In the genomic region with DNA sequence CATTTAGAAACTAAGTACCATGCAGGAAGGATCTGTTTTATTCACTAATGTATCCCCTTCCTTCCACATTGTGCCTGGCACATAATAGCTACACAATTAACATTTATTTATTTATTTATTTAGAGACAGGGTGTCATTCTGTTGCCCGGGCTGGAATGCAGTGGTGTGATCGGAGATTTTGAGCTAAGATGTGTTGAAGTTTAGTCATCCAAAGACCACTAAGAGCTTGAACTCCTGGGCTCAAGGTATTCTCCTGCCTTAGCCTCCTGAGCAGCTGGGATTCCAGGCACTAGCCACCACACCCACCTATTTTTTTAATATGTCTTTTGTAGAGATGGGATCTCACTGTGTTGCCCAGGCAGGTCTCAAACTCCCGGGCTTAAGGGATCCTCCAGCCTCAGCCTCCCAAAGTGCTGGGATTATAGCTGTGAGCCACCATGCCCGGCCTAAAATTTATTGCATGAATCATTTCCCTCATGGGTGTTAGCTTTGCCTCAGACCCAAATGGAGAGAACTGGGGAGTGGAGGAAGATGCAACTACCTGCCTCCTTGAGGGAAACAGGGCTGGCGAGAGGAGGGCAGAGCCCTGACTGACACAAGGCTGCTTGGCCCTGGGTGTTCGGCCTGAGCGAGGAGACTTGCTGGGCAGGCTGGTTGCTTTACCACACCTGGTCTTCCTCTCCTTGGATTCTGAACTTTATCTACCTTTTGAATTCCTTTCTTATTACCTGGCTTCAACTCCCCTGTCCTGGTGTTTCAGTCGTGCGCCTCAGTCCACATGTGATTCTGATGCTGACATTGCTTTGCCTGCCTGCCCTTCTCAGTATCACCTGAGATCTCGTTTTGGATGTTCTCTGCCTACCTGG, we compare ENCODE assay signal across 11 cellular contexts. TPM values are rescaled to one million over a fixed set of nuclear protein-coding genes. Genes with fewer than 3 reads are reported as not detected.
DNase-seq lines count a peak whose midpoint lies in the region; ATAC-seq and TF ChIP-seq lines count a peak whose summit lies in the region.
"Had no signal": no experiment of that assay in that cellular context is flagged by ENCODE, and none has a peak within 500 bp of the region (broad histone marks: within the 10 kb centered on the region; RNA-seq: fewer than 3 reads in every experiment).

No MANE protein-coding gene starts in this region.

- H3K27me3 ChIP-seq in right atrium auricular region (no peaks in the 10 kb centered on the region), lower lobe of right lung (ENCODE audit: low read depth) (no peaks in the 10 kb centered on the region), upper lobe of right lung (no peaks in the 10 kb centered on the region), right cardiac atrium (ENCODE audit: control insufficient read depth, insufficient read depth) (no peaks in the 10 kb centered on the region)

- intact Hi-C loops in Right ventricle myocardium inferior (cut with DNase I): no loop called here
- intact Hi-C loops in lower lobe of right lung (cut with DNase I): no loop called here
- intact Hi-C loops in upper lobe of right lung (cut with DNase I): no loop called here
- intact Hi-C loops in right cardiac atrium (cut with DNase I): loop anchor here in 1 of 4 donors (10.0 kb wide), 1 partner anchor 49 kb away; no protein-coding TSS in a partner anchor

- H3K36me3 Mint-ChIP-seq in activated naive CD8-positive, alpha-beta T cell treated with anti-CD3 and anti-CD28 coated beads, Interleukin-2, amount 10 ng/mL, durations not matched to agents 7 days and 5 days: peaks cover 25% of the 10 kb centered on the region

- peak overlapping the region; percentile 92 for H3K4me3 Mint-ChIP-seq in activated naive CD8-positive, alpha-beta T cell treated with anti-CD3 and anti-CD28 coated beads, Interleukin-2, amount 10 ng/mL, durations not matched to agents 7 days and 5 days

- H3K27me3 Mint-ChIP-seq in activated naive CD8-positive, alpha-beta T cell treated with anti-CD3 and anti-CD28 coated beads, Interleukin-2, amount 10 ng/mL, durations not matched to agents 7 days and 5 days: no peaks in the 10 kb centered on the region

- H3K36me3 ChIP-seq in right atrium auricular region: no peaks in the 10 kb centered on the region
- no peaks in the 10 kb centered on the region for H3K36me3 ChIP-seq in lower lobe of right lung
- peaks cover under 1% of the 10 kb centered on the region for H3K36me3 ChIP-seq in upper lobe of right lung

- peak overlapping the region; percentile 85 for H3K27ac Mint-ChIP-seq in activated naive CD8-positive, alpha-beta T cell treated with anti-CD3 and anti-CD28 coated beads, Interleukin-2, amount 10 ng/mL, durations not matched to agents 7 days and 5 days

- TF ChIP-seq CTCF in right atrium auricular region (IDR thresholded peaks at IDR 0.05): no peak
- no peak for TF ChIP-seq CTCF in lower lobe of right lung (IDR thresholded peaks at IDR 0.05)
- no peak for TF ChIP-seq CTCF in upper lobe of right lung (IDR thresholded peaks at IDR 0.05)

- H3K9me3 ChIP-seq in right atrium auricular region: no peaks in the 10 kb centered on the region
- no peaks in the 10 kb centered on the region for H3K9me3 ChIP-seq in lower lobe of right lung
- no peaks in the 10 kb centered on the region for H3K9me3 ChIP-seq in upper lobe of right lung
- H3K9me3 ChIP-seq in right cardiac atrium (ENCODE audit: control insufficient read depth, low read length): no peaks in the 10 kb centered on the region

- 71% methylated on average over 10 of the region's 10 CpGs for WGBS in right cardiac atrium

- ATAC-seq in Right ventricle myocardium inferior (no peak), lower lobe of right lung (no peak), upper lobe of right lung (no peak), right cardiac atrium (no peak)
- no peak for ATAC-seq in activated naive CD8-positive, alpha-beta T cell treated with anti-CD3 and anti-CD28 coated beads, Interleukin-2, amount 10 ng/mL, durations not matched to agents 7 days and 5 days (ENCODE audit: low read depth)

- peaks cover 0 to 54% of the 10 kb centered on the region in 2 donors for H3K4me1 ChIP-seq in right atrium auricular region
- H3K4me1 ChIP-seq in lower lobe of right lung: peaks cover 43% of the 10 kb centered on the region
- peaks cover 43% of the 10 kb centered on the region for H3K4me1 ChIP-seq in upper lobe of right lung
- H3K4me1 ChIP-seq in right cardiac atrium (ENCODE audit: control insufficient read depth, insufficient read depth, low read length): peaks cover 6% of the 10 kb centered on the region

- peak; percentile 54 for DNase-seq in right atrium auricular region (ENCODE audit: low spot score)
- DNase-seq in Right ventricle myocardium inferior (ENCODE audit: missing footprints): no peak
- DNase-seq in activated naive CD8-positive, alpha-beta T cell treated with anti-CD3 and anti-CD28 coated beads, Interleukin-2, amount 10 ng/mL, durations not matched to agents 7 days and 5 days: no peak
- no peak for DNase-seq in lower lobe of right lung
- peak; percentile 55 for DNase-seq in upper lobe of right lung
- DNase-seq in midbrain (lab: John Stamatoyannopoulos, UW): no peak
- no peak for DNase-seq in right cardiac atrium
- DNase-seq in cerebellar cortex (ENCODE audit: low spot score): no peak
- DNase-seq: AML-193, hippocampal formation, NCI-H187 had no signal

- no peaks in the 10 kb centered on the region for H3K9me3 Mint-ChIP-seq in activated naive CD8-positive, alpha-beta T cell treated with anti-CD3 and anti-CD28 coated beads, Interleukin-2, amount 10 ng/mL, durations not matched to agents 7 days and 5 days

- H3K27ac ChIP-seq in right atrium auricular region: no peak overlapping the region
- peak overlapping the region; percentile 99 for H3K27ac ChIP-seq in lower lobe of right lung
- peak overlapping the region; percentile 99 for H3K27ac ChIP-seq in upper lobe of right lung
- H3K27ac ChIP-seq in right cardiac atrium (ENCODE audit: low read length): no peak overlapping the region

- H3K4me1 Mint-ChIP-seq in activated naive CD8-positive, alpha-beta T cell treated with anti-CD3 and anti-CD28 coated beads, Interleukin-2, amount 10 ng/mL, durations not matched to agents 7 days and 5 days: peaks cover 48% of the 10 kb centered on the region

- POLR2A ChIA-PET in activated naive CD8-positive, alpha-beta T cell treated with anti-CD3 and anti-CD28 coated beads, Interleukin-2, amount 10 ng/mL, durations not matched to agents 7 days and 5 days (lab: Charles Lee): no interaction called here

- H3K4me3 ChIP-seq in right atrium auricular region (no peak overlapping the region), lower lobe of right lung (no peak overlapping the region), upper lobe of right lung (no peak overlapping the region), right cardiac atrium (ENCODE audit: low read length) (no peak overlapping the region)

RNA-seq across cellular contexts. Expression of gene DYNLT1, which starts 1.7 kb away (rescaled TPM):
- total RNA-seq in right atrium auricular region: 10 to 100 TPM; 57.3 to 91.5 TPM
- total RNA-seq in Right ventricle myocardium inferior: 145 TPM
- total RNA-seq in activated naive CD8-positive, alpha-beta T cell treated with anti-CD3 and anti-CD28 coated beads, Interleukin-2, amount 10 ng/mL, durations not matched to agents 7 days and 5 days: 100 to 1,000 TPM in 1 of 2 experiments, 10 to 100 TPM in 1; 99.9 to 102 TPM
- total RNA-seq in lower lobe of right lung: 101 TPM
- 104 TPM for total RNA-seq in upper lobe of right lung
- 100 to 1,000 TPM in 3 of 4 donors, 10 to 100 TPM in 1; 97.7 to 115 (median 105) TPM for total RNA-seq in right cardiac atrium
- polyA plus RNA-seq in right cardiac atrium: 148 TPM

RNA-seq across cellular contexts. Expression of gene SYTL3, which starts 3.6 kb away (rescaled TPM):
- total RNA-seq in right atrium auricular region (1 to 10 TPM; 4.2 to 5.6 TPM), Right ventricle myocardium inferior (10.8 TPM), lower lobe of right lung (13.9 TPM), upper lobe of right lung (8.7 TPM), right cardiac atrium (10 to 100 TPM in 2 of 4 donors, 1 to 10 TPM in 2; 5.1 to 10.4 (median 10.0) TPM)
- 10 to 100 TPM; 65.3 to 71.7 TPM for total RNA-seq in activated naive CD8-positive, alpha-beta T cell treated with anti-CD3 and anti-CD28 coated beads, Interleukin-2, amount 10 ng/mL, durations not matched to agents 7 days and 5 days
- polyA plus RNA-seq in right cardiac atrium: 5.0 TPM

Comparison
In these comparisons a context has a peak if more than half of its experiments do, and no peak if none do; other contexts are left out.
1. DNase-seq: peak in right atrium auricular region (single experiment) and upper lobe of right lung (single experiment); none in Right ventricle myocardium inferior (single experiment), activated naive CD8-positive, alpha-beta T cell treated with anti-CD3 and anti-CD28 coated beads, Interleukin-2, amount 10 ng/mL, durations not matched to agents 7 days and 5 days (single experiment), lower lobe of right lung (single experiment), midbrain (single experiment), right cardiac atrium (0 of 3) and cerebellar cortex (single experiment).
2. H3K27ac ChIP-seq: peak in lower lobe of right lung (single experiment) and upper lobe of right lung (single experiment); none in right atrium auricular region (0 of 2) and right cardiac atrium (single experiment).